ENCODE assay signal across 26 cellular contexts in the genomic region with DNA sequence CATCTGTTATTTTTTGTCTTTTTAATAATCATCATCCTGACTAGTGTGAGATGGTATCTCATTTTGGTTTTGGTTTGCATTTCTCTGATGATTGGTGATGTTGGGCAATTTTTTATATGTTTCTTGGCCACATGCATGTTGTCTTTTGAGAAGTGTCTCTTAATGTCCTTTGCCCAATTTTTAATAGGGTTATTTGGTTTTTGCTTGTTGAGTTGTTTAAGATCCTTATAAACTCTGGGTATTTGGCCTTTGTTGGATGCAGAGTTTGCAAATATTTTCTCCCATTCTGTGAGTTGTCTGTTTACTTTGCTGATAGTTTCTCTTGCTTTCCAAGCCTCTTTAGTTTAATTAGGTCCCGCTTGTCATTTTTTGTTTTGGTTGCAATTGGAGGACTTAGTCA.
"Had no signal": no experiment of that assay in that cellular context is flagged by ENCODE, and none has a peak within 500 bp of the region (broad histone marks: within the 10 kb centered on the region; RNA-seq: fewer than 3 reads in every experiment).

No MANE protein-coding gene starts in this region.

- H3K36me3 ChIP-seq: brain microvascular endothelial cell, prostate gland, right atrium auricular region, upper lobe of left lung had no signal

- H3K9me3 Mint-ChIP-seq: activated CD4-positive, alpha-beta T cell treated with anti-CD3 and anti-CD28 coated beads, Interleukin-2, amount 10 ng/mL, durations not matched to agents 24 days and 14 days; activated CD8-positive, alpha-beta T cell treated with anti-CD3 and anti-CD28 coated beads for 36 hours; activated naive CD4-positive, alpha-beta T cell treated with anti-CD3 and anti-CD28 coated beads, Interleukin-2, amount 50 U/mL, for 24 hours had no signal

- H3K27me3 Mint-ChIP-seq: activated CD8-positive, alpha-beta memory T cell treated with anti-CD3 and anti-CD28 coated beads, Interleukin-2, amount 10 ng/mL, durations not matched to agents 7 days and 5 days; activated CD8-positive, alpha-beta T cell treated with anti-CD3 and anti-CD28 coated beads for 36 hours; activated naive CD4-positive, alpha-beta T cell treated with anti-CD3 and anti-CD28 coated beads, Interleukin-2, amount 50 U/mL, for 24 hours; naive thymus-derived CD8-positive, alpha-beta T cell had no signal

- H3K27ac ChIP-seq: brain microvascular endothelial cell, prostate gland, right atrium auricular region, upper lobe of left lung, VCaP had no signal

- DNase-seq: activated CD4-positive, alpha-beta T cell treated with anti-CD3 and anti-CD28 coated beads, Interleukin-2, amount 10 ng/mL, durations not matched to agents 24 days and 14 days; activated CD8-positive, alpha-beta memory T cell treated with anti-CD3 and anti-CD28 coated beads, Interleukin-2, amount 10 ng/mL, durations not matched to agents 7 days and 5 days; activated CD8-positive, alpha-beta T cell treated with anti-CD3 and anti-CD28 coated beads for 36 hours; activated gamma-delta T cell; aorta; brain microvascular endothelial cell; caudate nucleus; dermis blood vessel endothelial cell; effector CD8-positive, alpha-beta T cell; erythroblast; hippocampal formation; left ventricle myocardium superior; mammary epithelial cell; naive thymus-derived CD8-positive, alpha-beta T cell; stimulated activated CD4-positive, alpha-beta T cell treated with anti-CD3 and anti-CD28 coated beads, Interleukin-12 subunit alpha, Interleukin-12 subunit beta, amount 100 ng/mL, for 4 hours; stimulated activated CD4-positive, alpha-beta T cell treated with anti-CD3 and anti-CD28 coated beads, Interleukin-4, amount 100 ng/mL, for 4 hours; stimulated activated naive CD8-positive, alpha-beta T cell treated with anti-CD3 and anti-CD28 coated beads, Interleukin-15, Interleukin-2, amounts not matched to agents 100 U/mL and 50 U/mL, for 24 hours; upper lobe of left lung had no signal

- H3K36me3 Mint-ChIP-seq: activated CD8-positive, alpha-beta memory T cell treated with anti-CD3 and anti-CD28 coated beads, Interleukin-2, amount 10 ng/mL, durations not matched to agents 7 days and 5 days; activated naive CD4-positive, alpha-beta T cell treated with anti-CD3 and anti-CD28 coated beads, Interleukin-2, amount 50 U/mL, for 24 hours; mesothelial cell of epicardium had no signal

- H3K4me3 Mint-ChIP-seq: activated CD4-positive, alpha-beta T cell treated with anti-CD3 and anti-CD28 coated beads, Interleukin-2, amount 10 ng/mL, durations not matched to agents 24 days and 14 days; activated CD8-positive, alpha-beta memory T cell treated with anti-CD3 and anti-CD28 coated beads, Interleukin-2, amount 10 ng/mL, durations not matched to agents 7 days and 5 days; activated CD8-positive, alpha-beta T cell treated with anti-CD3 and anti-CD28 coated beads for 36 hours; activated naive CD4-positive, alpha-beta T cell treated with anti-CD3 and anti-CD28 coated beads, Interleukin-2, amount 50 U/mL, for 24 hours; activated T-helper 1 cell treated with anti-CD3 and anti-CD28 coated beads, Interleukin-12 subunit alpha, Interleukin-12 subunit beta, Interleukin-2, Interleukin-4 antibody, amounts not matched to agents 30 ng/mL and 10 ng/mL and 1 ng/mL, durations not matched to agents 14 hours and 24 hours and 36 hours; mesothelial cell of epicardium; naive thymus-derived CD8-positive, alpha-beta T cell; T-helper 2 cell treated with Interferon-gamma antibody and Interleukin-4, amounts not matched to agents 5 μg/mL and 100 μg/mL, for 36 hours had no signal

- H3K4me1 ChIP-seq: prostate gland, right atrium auricular region, upper lobe of left lung had no signal

- H3K9me3 ChIP-seq: prostate gland had no signal

- H3K4me3 ChIP-seq: prostate gland, right atrium auricular region, upper lobe of left lung had no signal

- H3K27me3 ChIP-seq: brain microvascular endothelial cell, right atrium auricular region, upper lobe of left lung had no signal

- H3K4me1 Mint-ChIP-seq: mesothelial cell of epicardium had no signal

- ATAC-seq: activated CD4-positive, CD25-positive, alpha-beta regulatory T cell treated with anti-CD3 and anti-CD28 coated beads, Interleukin-2, amount 50 U/mL, for 24 hours; activated CD8-positive, alpha-beta memory T cell treated with anti-CD3 and anti-CD28 coated beads, Interleukin-2, amount 10 ng/mL, durations not matched to agents 7 days and 5 days; activated CD8-positive, alpha-beta T cell treated with anti-CD3 and anti-CD28 coated beads for 36 hours; left ventricle myocardium superior; naive thymus-derived CD8-positive, alpha-beta T cell; stimulated activated naive CD8-positive, alpha-beta T cell treated with anti-CD3 and anti-CD28 coated beads, Interleukin-15, Interleukin-2, amounts not matched to agents 100 U/mL and 50 U/mL, for 24 hours had no signal

- H3K27ac Mint-ChIP-seq: activated CD4-positive, alpha-beta T cell treated with anti-CD3 and anti-CD28 coated beads, Interleukin-2, amount 10 ng/mL, durations not matched to agents 24 days and 14 days; activated CD8-positive, alpha-beta memory T cell treated with anti-CD3 and anti-CD28 coated beads, Interleukin-2, amount 10 ng/mL, durations not matched to agents 7 days and 5 days; activated CD8-positive, alpha-beta T cell treated with anti-CD3 and anti-CD28 coated beads for 36 hours; activated naive CD4-positive, alpha-beta T cell treated with anti-CD3 and anti-CD28 coated beads, Interleukin-2, amount 50 U/mL, for 24 hours; activated T-helper 1 cell treated with anti-CD3 and anti-CD28 coated beads, Interleukin-12 subunit alpha, Interleukin-12 subunit beta, Interleukin-2, Interleukin-4 antibody, amounts not matched to agents 30 ng/mL and 10 ng/mL and 1 ng/mL, durations not matched to agents 14 hours and 24 hours and 36 hours; mesothelial cell of epicardium; naive thymus-derived CD8-positive, alpha-beta T cell; T-helper 2 cell treated with Interferon-gamma antibody and Interleukin-4, amounts not matched to agents 5 μg/mL and 100 μg/mL, for 36 hours had no signal
